In genomic region chr5:89265511-89266169, GRCh38 we compare ENCODE assay signal across 21 cellular contexts.
DNase-seq lines count a peak whose midpoint lies in the region; FAIRE-seq lines count a peak whose summit lies in the region.
"Had no signal": no experiment of that assay in that cellular context is flagged by ENCODE, and none has a peak within 500 bp of the region (broad histone marks: within the 10 kb centered on the region; RNA-seq: fewer than 3 reads in every experiment).

No MANE protein-coding gene starts in this region.

- H3K18ac ChIP-seq in mesenchymal stem cell (ENCODE audit: low read depth in 1 of 2, low read length in 2 of 2) = no peak overlapping the region

- DNase-seq in AG20443 (ENCODE audit: low spot score) (peak; percentile 44), RCC 7860 (ENCODE audit: low spot score) (peak; percentile 35), dedifferentiated amniotic fluid mesenchymal stem cell (ENCODE audit: extremely low spot score) (peak; percentile 72), mesenchymal stem cell (peak; percentile 34), NCI-H526 (lab: John Stamatoyannopoulos, UW) (no peak), T-helper 9 cell (no peak)
- no peak for DNase-seq in activated CD4-positive, alpha-beta T cell treated with anti-CD3 and anti-CD28 coated beads, Interleukin-2, amount 10 ng/mL, durations not matched to agents 24 days and 14 days
- no peak for DNase-seq in stimulated activated CD8-positive, alpha-beta memory T cell treated with anti-CD3 and anti-CD28 coated beads, Interleukin-4, amount 100 ng/mL, for 48 hours
- DNase-seq: activated CD8-positive, alpha-beta T cell treated with anti-CD3 and anti-CD28 coated beads for 36 hours; activated T-cell treated with anti-CD3 and anti-CD28 coated beads, Interleukin-2, amount 50 U/mL, for 72 hours; colonic mucosa; hippocampal formation; Karpas-422; left cardiac atrium; NCI-H1436; NCI-H446 treated with DMSO at 0.1 percent for 48 hours; small intestine; stimulated activated naive CD8-positive, alpha-beta T cell treated with anti-CD3 and anti-CD28 coated beads, Interleukin-15, amount 100 ng/mL, for 72 hours had no signal

- no peak for FAIRE-seq in RCC 7860 (lab: Jason Lieb, UNC)
- FAIRE-seq: endothelial cell of umbilical vein, small intestine had no signal

- peak overlapping the region; percentile 60 for H3K27ac ChIP-seq in mesenchymal stem cell (ENCODE audit: low read length, poor library complexity, severe bottlenecking)
- H3K27ac ChIP-seq: colonic mucosa, parathyroid adenoma had no signal

- H3K27me3 Mint-ChIP-seq in activated CD4-positive, alpha-beta T cell treated with anti-CD3 and anti-CD28 coated beads, Interleukin-2, amount 10 ng/mL, durations not matched to agents 24 days and 14 days = no peaks in the 10 kb centered on the region
- H3K27me3 Mint-ChIP-seq: B cell; stimulated activated naive CD8-positive, alpha-beta T cell treated with anti-CD3 and anti-CD28 coated beads, Interleukin-15, amount 100 ng/mL, for 72 hours had no signal

- no peaks in the 10 kb centered on the region for H3K9me3 Mint-ChIP-seq in activated CD4-positive, alpha-beta T cell treated with anti-CD3 and anti-CD28 coated beads, Interleukin-2, amount 10 ng/mL, durations not matched to agents 24 days and 14 days
- H3K9me3 Mint-ChIP-seq: activated CD8-positive, alpha-beta T cell treated with anti-CD3 and anti-CD28 coated beads for 36 hours; activated T-cell treated with anti-CD3 and anti-CD28 coated beads, Interleukin-2, amount 50 U/mL, for 72 hours; stimulated activated naive CD8-positive, alpha-beta T cell treated with anti-CD3 and anti-CD28 coated beads, Interleukin-15, amount 100 ng/mL, for 72 hours had no signal

- H2AFZ ChIP-seq in mesenchymal stem cell (ENCODE audit: low read depth, low read length) = no peak overlapping the region
- H2AFZ ChIP-seq: parathyroid adenoma had no signal

- no peaks in the 10 kb centered on the region for H3K9me3 ChIP-seq in mesenchymal stem cell (ENCODE audit: control insufficient read depth, low read length)
- H3K9me3 ChIP-seq: colonic mucosa had no signal

- no peak overlapping the region for H4K8ac ChIP-seq in mesenchymal stem cell (ENCODE audit: low read length)

- intact Hi-C loops in activated CD4-positive, alpha-beta T cell treated with anti-CD3 and anti-CD28 coated beads, Interleukin-2, amount 10 ng/mL, durations not matched to agents 24 days and 14 days (cut with micrococcal nuclease) = no loop called here

- H3K9ac ChIP-seq in mesenchymal stem cell (ENCODE audit: low read length) = no peak overlapping the region
- H3K9ac ChIP-seq: parathyroid adenoma had no signal

- H3K36me3 ChIP-seq in mesenchymal stem cell (ENCODE audit: control insufficient read depth in 1 of 2, insufficient read depth in 2 of 2, low read depth in 1 of 2, low read length in 2 of 2) = no peaks in the 10 kb centered on the region
- H3K36me3 ChIP-seq: colonic mucosa had no signal

- no peaks in the 10 kb centered on the region for H3K4me1 ChIP-seq in mesenchymal stem cell (ENCODE audit: control insufficient read depth, insufficient read depth, low read depth, low read length)
- H3K4me1 ChIP-seq: colonic mucosa, parathyroid adenoma had no signal

- no peak overlapping the region for H2BK5ac ChIP-seq in mesenchymal stem cell (ENCODE audit: low read depth, low read length, poor library complexity, severe bottlenecking)

- no peaks in the 10 kb centered on the region for H3K36me3 Mint-ChIP-seq in activated CD4-positive, alpha-beta T cell treated with anti-CD3 and anti-CD28 coated beads, Interleukin-2, amount 10 ng/mL, durations not matched to agents 24 days and 14 days (ENCODE audit: low read depth)

- H4K91ac ChIP-seq in mesenchymal stem cell (ENCODE audit: low read length) = no peak overlapping the region

- H3K4me3 Mint-ChIP-seq in activated CD4-positive, alpha-beta T cell treated with anti-CD3 and anti-CD28 coated beads, Interleukin-2, amount 10 ng/mL, durations not matched to agents 24 days and 14 days = no peak overlapping the region
- H3K4me3 Mint-ChIP-seq: activated CD8-positive, alpha-beta T cell treated with anti-CD3 and anti-CD28 coated beads for 36 hours; activated T-cell treated with anti-CD3 and anti-CD28 coated beads, Interleukin-2, amount 50 U/mL, for 72 hours; B cell; stimulated activated naive CD8-positive, alpha-beta T cell treated with anti-CD3 and anti-CD28 coated beads, Interleukin-15, amount 100 ng/mL, for 72 hours had no signal

- H3K27ac Mint-ChIP-seq in activated CD4-positive, alpha-beta T cell treated with anti-CD3 and anti-CD28 coated beads, Interleukin-2, amount 10 ng/mL, durations not matched to agents 24 days and 14 days = no peak overlapping the region
- H3K27ac Mint-ChIP-seq: activated CD8-positive, alpha-beta T cell treated with anti-CD3 and anti-CD28 coated beads for 36 hours; activated T-cell treated with anti-CD3 and anti-CD28 coated beads, Interleukin-2, amount 50 U/mL, for 72 hours; stimulated activated naive CD8-positive, alpha-beta T cell treated with anti-CD3 and anti-CD28 coated beads, Interleukin-15, amount 100 ng/mL, for 72 hours had no signal

- H3K14ac ChIP-seq in mesenchymal stem cell (ENCODE audit: low read length in 2 of 2) = no peak overlapping the region

- H3K79me1 ChIP-seq in mesenchymal stem cell (replicated peaks; ENCODE audit: low read length, poor library complexity, severe bottlenecking) = no peaks in the 10 kb centered on the region

- H2BK12ac ChIP-seq in mesenchymal stem cell (ENCODE audit: low read length in 2 of 2) = no peak overlapping the region

- H2AK5ac ChIP-seq in mesenchymal stem cell (ENCODE audit: low read length, severe bottlenecking) = no peak overlapping the region

- no peak overlapping the region for H3K4me3 ChIP-seq in mesenchymal stem cell (ENCODE audit: insufficient read depth in 1 of 2, low read depth in 1 of 2, low read length in 2 of 2)
- H3K4me3 ChIP-seq: colonic mucosa had no signal

- H3K27me3 ChIP-seq in mesenchymal stem cell (ENCODE audit: control insufficient read depth in 1 of 2, insufficient read depth in 1 of 2, low read length in 2 of 2) = peaks cover 0 to 9% of the 10 kb centered on the region in 2 experiments
- H3K27me3 ChIP-seq: colonic mucosa had no signal

- H2BK15ac ChIP-seq in mesenchymal stem cell (ENCODE audit: low read depth, poor library complexity, severe bottlenecking) = no peak overlapping the region

- H3K23ac ChIP-seq in mesenchymal stem cell (ENCODE audit: low read length in 2 of 2) = no peak overlapping the region

- H3K4me1 Mint-ChIP-seq in activated CD4-positive, alpha-beta T cell treated with anti-CD3 and anti-CD28 coated beads, Interleukin-2, amount 10 ng/mL, durations not matched to agents 24 days and 14 days = no peaks in the 10 kb centered on the region
- H3K4me1 Mint-ChIP-seq: stimulated activated naive CD8-positive, alpha-beta T cell treated with anti-CD3 and anti-CD28 coated beads, Interleukin-15, amount 100 ng/mL, for 72 hours had no signal

- 83% methylated on average over 3 of the region's 5 CpGs for WGBS in mesenchymal stem cell

- H3K4ac ChIP-seq in mesenchymal stem cell (ENCODE audit: low read depth in 1 of 2, low read length in 2 of 2) = no peak overlapping the region

- no peak overlapping the region for H3K4me2 ChIP-seq in mesenchymal stem cell (ENCODE audit: low read length, poor library complexity, severe bottlenecking)

- no peak overlapping the region for H2BK120ac ChIP-seq in mesenchymal stem cell (ENCODE audit: low read depth, low read length)

Comparison
In these comparisons a context has a peak if more than half of its experiments do, and no peak if none do; other contexts are left out.
1. DNase-seq: peak in AG20443 (single experiment), RCC 7860 (single experiment), dedifferentiated amniotic fluid mesenchymal stem cell (single experiment) and mesenchymal stem cell (single experiment); none in activated CD4-positive, alpha-beta T cell treated with anti-CD3 and anti-CD28 coated beads, Interleukin-2, amount 10 ng/mL, durations not matched to agents 24 days and 14 days (single experiment), stimulated activated CD8-positive, alpha-beta memory T cell treated with anti-CD3 and anti-CD28 coated beads, Interleukin-4, amount 100 ng/mL, for 48 hours (single experiment), NCI-H526 (0 of 2) and T-helper 9 cell (single experiment).